21 cellular contexts compared by ENCODE assay signal in genomic region chr6:14862845-14863244, GRCh38.
"Had no signal": no experiment of that assay in that cellular context is flagged by ENCODE, and none has a peak within 500 bp of the region (broad histone marks: within the 10 kb centered on the region; RNA-seq: fewer than 3 reads in every experiment).

No MANE protein-coding gene starts in this region.

- H3K27ac ChIP-seq: coronary artery, foreskin keratinocyte, lower lobe of right lung, right atrium auricular region, testis, tibial nerve, upper lobe of right lung, vagina had no signal

- H3K4me1 ChIP-seq: foreskin keratinocyte, left ventricle myocardium inferior, right atrium auricular region, testis, vagina had no signal

- H3K27me3 ChIP-seq: foreskin keratinocyte, right atrium auricular region, testis, tibial nerve, upper lobe of right lung, vagina had no signal

- ATAC-seq: foreskin keratinocyte, left cardiac atrium, lower lobe of right lung, upper lobe of right lung had no signal

- H3K27me3 Mint-ChIP-seq: naive B cell had no signal

- H3K27ac Mint-ChIP-seq: endodermal cell, nephron had no signal

- H3K36me3 ChIP-seq: left ventricle myocardium inferior, lower lobe of right lung, right atrium auricular region, tibial nerve, upper lobe of right lung, vagina had no signal

- H3K4me3 Mint-ChIP-seq: endodermal cell, nephron had no signal

- DNase-seq: effector CD4-positive, alpha-beta T cell; endodermal cell; erythroblast; foreskin keratinocyte; kidney; left cardiac atrium; left ventricle myocardium inferior; lower lobe of right lung; mesendoderm; naive B cell; posterior cingulate gyrus; small intestine; stimulated activated CD4-positive, alpha-beta T cell treated with anti-CD3 and anti-CD28 coated beads, Interleukin-12 subunit alpha, Interleukin-12 subunit beta, amount 100 ng/mL, for 4 hours; stimulated activated naive CD4-positive, alpha-beta T cell treated with Interleukin-2 at 50 U/mL for 16 hours; testis; upper lobe of right lung had no signal

- H3K9me3 ChIP-seq: left ventricle myocardium inferior, lower lobe of right lung, right atrium auricular region, testis, tibial nerve, upper lobe of right lung, vagina had no signal

- H3K9me3 Mint-ChIP-seq: endodermal cell, naive B cell, nephron had no signal

- H3K36me3 Mint-ChIP-seq: naive B cell had no signal

- H3K4me3 ChIP-seq: coronary artery, left ventricle myocardium inferior, lower lobe of right lung, right atrium auricular region, testis, tibial nerve, upper lobe of right lung, vagina had no signal
